In genomic region chr7:220151-220841, GRCh38 we compare ENCODE assay signal across 8 cellular contexts.
DNase-seq lines count a peak whose midpoint lies in the region; ATAC-seq lines count a peak whose summit lies in the region.

No MANE protein-coding gene starts in this region.

- H3K9ac ChIP-seq in adipocyte (ENCODE audit: low read length) = peak overlapping the region; percentile 59
- H3K9ac ChIP-seq in stomach smooth muscle (ENCODE audit: low read length in 2 of 2) = no peak overlapping the region

- no peaks in the 10 kb centered on the region for H3K9me3 ChIP-seq in adipocyte (ENCODE audit: control insufficient read depth, low read length)
- no peaks in the 10 kb centered on the region for H3K9me3 ChIP-seq in stomach smooth muscle (ENCODE audit: control insufficient read depth in 2 of 2, low read length in 2 of 2)

- H3K27me3 ChIP-seq in adipocyte (replicated peaks; ENCODE audit: control insufficient read depth, insufficient read depth, low read length) = no peaks in the 10 kb centered on the region
- H3K27me3 ChIP-seq in stomach smooth muscle (ENCODE audit: control insufficient read depth in 1 of 2, insufficient read depth in 2 of 2, low read length in 2 of 2) = no peaks in the 10 kb centered on the region

- H3K27ac ChIP-seq in stomach smooth muscle (ENCODE audit: low read length) = peak overlapping the region; percentile 18

- peaks cover 27% of the 10 kb centered on the region for H3K4me1 ChIP-seq in adipocyte (ENCODE audit: control insufficient read depth, insufficient read depth, low read length)
- peaks cover 62% of the 10 kb centered on the region for H3K4me1 ChIP-seq in stomach smooth muscle (ENCODE audit: control insufficient read depth, insufficient read depth, low read length)

- no peak for ATAC-seq in GM18502 (IDR thresholded peaks at IDR 0.05; ENCODE audit: poor library complexity, unreplicated experiment)

- H3K4me3 ChIP-seq in adipocyte (ENCODE audit: low read length) = no peak overlapping the region
- no peak overlapping the region for H3K4me3 ChIP-seq in stomach smooth muscle (ENCODE audit: low read length in 2 of 2)

- DNase-seq in DMS 273 (lab: John Stamatoyannopoulos, UW; ENCODE audit: unreplicated experiment) (peak; percentile 34), DMS 273 treated with DMSO at 0.1 percent for 48 hours (lab: John Stamatoyannopoulos, UW) (no peak), adipocyte (ENCODE audit: low read depth) (no peak), iPS-NIHi7 (ENCODE audit: extremely low spot score) (peak; percentile 85), NCI-H1048 (lab: John Stamatoyannopoulos, UW) (no peak), germinal center (ENCODE audit: low spot score) (no peak)

- H3K36me3 ChIP-seq in adipocyte (ENCODE audit: control insufficient read depth, insufficient read depth, low read length, severe bottlenecking) (peaks cover 27% of the 10 kb centered on the region), stomach smooth muscle (ENCODE audit: control insufficient read depth in 2 of 2, insufficient read depth in 2 of 2, low read length in 2 of 2) (no peaks in the 10 kb centered on the region)

Comparison
In these comparisons a context has a peak if more than half of its experiments do, and no peak if none do; other contexts are left out.
1. DNase-seq: peak in DMS 273 (single experiment) and iPS-NIHi7 (single experiment); none in DMS 273 treated with DMSO at 0.1 percent for 48 hours (single experiment), adipocyte (single experiment), NCI-H1048 (single experiment) and germinal center (single experiment).